8 cellular contexts compared by ENCODE assay signal in genomic region chr3:129625071-129625874, GRCh38. TPM values are rescaled to one million over a fixed set of nuclear protein-coding genes. Genes with fewer than 3 reads are reported as not detected.
DNase-seq lines count a peak whose midpoint lies in the region; ATAC-seq, FAIRE-seq and TF ChIP-seq lines count a peak whose summit lies in the region.

No MANE protein-coding gene starts in this region.

- H3K9me3 ChIP-seq in kidney (ENCODE audit: control insufficient read depth in 1 of 2, low read length in 2 of 2) (no peaks in the 10 kb centered on the region), thoracic aorta (no peaks in the 10 kb centered on the region)

- H3K4me3 ChIP-seq in kidney (ENCODE audit: low read length in 2 of 2) = no peak overlapping the region
- no peak overlapping the region for H3K4me3 ChIP-seq in thoracic aorta

- TF ChIP-seq CTCF in VCaP (conservative IDR thresholded peaks at IDR 0.05) = no peak
- no peak for TF ChIP-seq CTCF in kidney (IDR thresholded peaks at IDR 0.05; ENCODE audit: borderline replicate concordance, extremely low read depth, insufficient read depth)
- TF ChIP-seq CTCF in thoracic aorta (IDR thresholded peaks at IDR 0.05) = no peak

- no peak overlapping the region for H3K27ac Mint-ChIP-seq in activated CD4-positive, alpha-beta T cell treated with anti-CD3 and anti-CD28 coated beads, Interleukin-2, amount 10 ng/mL, durations not matched to agents 24 days and 14 days

- DNase-seq in activated CD4-positive, alpha-beta T cell treated with anti-CD3 and anti-CD28 coated beads, Interleukin-2, amount 10 ng/mL, durations not matched to agents 24 days and 14 days = no peak
- no peak for DNase-seq in activated CD4-positive, alpha-beta T cell treated with anti-CD3 and anti-CD28 coated beads for 4 hours
- DNase-seq in kidney (peak; percentile 78), thoracic aorta (ENCODE audit: low spot score) (no peak), NCI-H2196 treated with DMSO at 0.1 percent for 48 hours (lab: John Stamatoyannopoulos, UW; ENCODE audit: unreplicated experiment) (no peak)

- FAIRE-seq in kidney (lab: Jason Lieb, UNC) = no peak

- intact Hi-C loops in activated CD4-positive, alpha-beta T cell treated with anti-CD3 and anti-CD28 coated beads, Interleukin-2, amount 10 ng/mL, durations not matched to agents 24 days and 14 days (cut with micrococcal nuclease) = loop anchor here (5.0 kb wide), 2 partner anchors 183 to 377 kb away; partner anchors contain the start of gene IFT122
- intact Hi-C loops in kidney (cut with DNase I) = no loop called here

- no peaks in the 10 kb centered on the region for H3K27me3 ChIP-seq in thoracic aorta (replicated peaks; ENCODE audit: insufficient read depth)

- no peaks in the 10 kb centered on the region for H3K9me3 Mint-ChIP-seq in activated CD4-positive, alpha-beta T cell treated with anti-CD3 and anti-CD28 coated beads, Interleukin-2, amount 10 ng/mL, durations not matched to agents 24 days and 14 days

- H3K4me1 ChIP-seq in kidney (ENCODE audit: control insufficient read depth in 1 of 2, insufficient read depth in 1 of 2, low read depth in 1 of 2, low read length in 2 of 2) (peaks cover 5 to 51% of the 10 kb centered on the region in 2 donors), thoracic aorta (ENCODE audit: control insufficient read depth in 1 of 2, low read depth in 2 of 2) (peaks cover 37 to 66% of the 10 kb centered on the region in 2 donors)

- no peaks in the 10 kb centered on the region for H3K36me3 Mint-ChIP-seq in activated CD4-positive, alpha-beta T cell treated with anti-CD3 and anti-CD28 coated beads, Interleukin-2, amount 10 ng/mL, durations not matched to agents 24 days and 14 days (ENCODE audit: low read depth)

- H3K27ac ChIP-seq in VCaP (peak overlapping the region; percentile 46), kidney (ENCODE audit: low read depth in 2 of 2, low read length in 2 of 2) (peak overlapping the region; percentile 43 to 45), thoracic aorta (peak overlapping the region; percentile 98)

- no peak overlapping the region for H3K9ac ChIP-seq in kidney (ENCODE audit: low read length in 2 of 2)

- H3K27me3 Mint-ChIP-seq in activated CD4-positive, alpha-beta T cell treated with anti-CD3 and anti-CD28 coated beads, Interleukin-2, amount 10 ng/mL, durations not matched to agents 24 days and 14 days = peaks cover 11% of the 10 kb centered on the region

- ATAC-seq in thoracic aorta (ENCODE audit: insufficient number of reproducible peaks, low FRiP score, low read depth) (no peak), HG02763 (IDR thresholded peaks at IDR 0.05; ENCODE audit: unreplicated experiment) (no peak), esophagus mucosa (no peak)

- peaks cover 20% of the 10 kb centered on the region for H3K4me1 Mint-ChIP-seq in activated CD4-positive, alpha-beta T cell treated with anti-CD3 and anti-CD28 coated beads, Interleukin-2, amount 10 ng/mL, durations not matched to agents 24 days and 14 days

- H3K4me3 Mint-ChIP-seq in activated CD4-positive, alpha-beta T cell treated with anti-CD3 and anti-CD28 coated beads, Interleukin-2, amount 10 ng/mL, durations not matched to agents 24 days and 14 days = peak overlapping the region; percentile 32

- H3K36me3 ChIP-seq in kidney (ENCODE audit: control insufficient read depth in 1 of 2, insufficient read depth in 2 of 2, low read length in 2 of 2) (no peaks in the 10 kb centered on the region), thoracic aorta (no peaks in the 10 kb centered on the region)

RNA-seq across cellular contexts. Expression of gene PLXND1, which starts 18.8 kb away (rescaled TPM):
- total RNA-seq in activated CD4-positive, alpha-beta T cell treated with anti-CD3 and anti-CD28 coated beads, Interleukin-2, amount 10 ng/mL, durations not matched to agents 24 days and 14 days = 1.6 and 1.7 TPM in 2 replicates
- total RNA-seq in kidney = 152 TPM
- polyA plus RNA-seq in kidney (ENCODE audit: insufficient read depth, low read depth, low replicate concordance) = 67.0 TPM
- 100 to 1,000 TPM; 207 to 246 TPM for total RNA-seq in thoracic aorta
- 15.8 TPM for total RNA-seq in esophagus mucosa

Comparison
In these comparisons a context has a peak if more than half of its experiments do, and no peak if none do; other contexts are left out.
1. H3K27ac ChIP-seq: peak in every context shown above with its lines; median percentile 98 in thoracic aorta; 46 in VCaP; 44 in kidney.